Comparison of ENCODE assay signal across 15 cellular contexts in the genomic region with DNA sequence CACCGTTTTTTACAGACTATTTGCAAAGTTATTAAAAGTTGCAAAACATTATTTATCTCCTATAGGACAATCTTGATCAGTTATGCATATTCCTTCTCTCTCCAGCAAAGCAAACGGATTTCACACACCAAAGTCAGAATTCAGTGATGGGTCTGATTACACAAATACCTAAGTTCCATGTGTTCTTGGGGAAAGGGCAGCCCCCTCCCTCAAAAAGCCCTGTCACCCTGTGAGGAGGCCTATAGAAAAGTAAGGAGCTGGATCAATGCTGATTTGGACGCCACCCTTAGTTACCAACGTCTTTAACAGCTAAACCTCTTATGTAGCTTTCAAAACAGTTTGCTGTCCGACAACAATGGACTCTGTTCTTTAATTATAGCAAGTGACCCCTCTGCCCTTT. TPM values are rescaled to one million over a fixed set of nuclear protein-coding genes. Genes with fewer than 3 reads are reported as not detected.
DNase-seq lines count a peak whose midpoint lies in the region; TF ChIP-seq lines count a peak whose summit lies in the region.
"Had no signal": no experiment of that assay in that cellular context is flagged by ENCODE, and none has a peak within 500 bp of the region (broad histone marks: within the 10 kb centered on the region; RNA-seq: fewer than 3 reads in every experiment).

No MANE protein-coding gene starts in this region.

- in situ Hi-C loops in mammary epithelial cell (cut with MboI; ENCODE audit: low sequenced_read_pairs in 2 of 2) (loop anchor here in 1 of 2 donors (10.0 to 25.0 kb wide), 3 partner anchors 95 to 672 kb away; no protein-coding TSS in a partner anchor), transverse colon (cut with MboI; ENCODE audit: low pct_ligation_motif_present in 1 of 4, low pct_unique_long_range_greater_than_20kb in 1 of 4, low sequenced_read_pairs in 3 of 4) (no loop called here)

- BruUV-seq in mammary epithelial cell (replicated peaks; lab: Mats Ljungman, UMichigan): no TSS peak

- H3K27ac ChIP-seq in mammary epithelial cell (ENCODE audit: insufficient read depth, low read depth, low read length) (peak overlapping the region; percentile 92), mesendoderm (ENCODE audit: low read depth, low read length) (peak overlapping the region; percentile 92), transverse colon (peak overlapping the region; percentile 94 to 98 (median 96))
- H3K27ac ChIP-seq: 22Rv1, HL-60 had no signal

- H4K5ac ChIP-seq in mesendoderm (ENCODE audit: low read length): peak overlapping the region; percentile 49

- H3K36me3 ChIP-seq in mammary epithelial cell (ENCODE audit: insufficient read depth, low read length) (no peaks in the 10 kb centered on the region), mesendoderm (ENCODE audit: control insufficient read depth, insufficient read depth, low read length) (no peaks in the 10 kb centered on the region), transverse colon (no peaks in the 10 kb centered on the region)

- dilution Hi-C loops in mammary epithelial cell (cut with HindIII; ENCODE audit: low sequenced_read_pairs): loop anchor here (5.0 kb wide), 1 partner anchor 88 kb away; no protein-coding TSS in a partner anchor

- peak overlapping the region; percentile 83 for H2BK5ac ChIP-seq in mesendoderm (ENCODE audit: low read length)

- no peak for TF ChIP-seq CTCF in mammary epithelial cell (conservative IDR thresholded peaks at IDR 0.05 in 1 of 2, IDR thresholded peaks at IDR 0.05 in 1 of 2; ENCODE audit: extremely low read depth in 1 of 2, insufficient read depth in 1 of 2, low read depth in 1 of 2, low read length in 2 of 2)
- no peak for TF ChIP-seq CTCF in transverse colon (IDR thresholded peaks at IDR 0.05)

- DNase-seq in NCI-H748 (lab: John Stamatoyannopoulos, UW; ENCODE audit: unreplicated experiment) (peak; percentile 47), NCI-H748 treated with DMSO at 0.1 percent for 48 hours (lab: John Stamatoyannopoulos, UW) (no peak), mammary epithelial cell (no peak), mesendoderm (peak; percentile 66), transverse colon (no peak), NCI-H446 treated with DMSO at 0.1 percent for 48 hours (lab: John Stamatoyannopoulos, UW) (no peak), NCI-H2227 treated with DMSO at 0.1 percent for 48 hours (lab: John Stamatoyannopoulos, UW) (no peak), pons (ENCODE audit: low spot score) (no peak)
- DNase-seq: activated T-cell treated with anti-CD3 and anti-CD28 coated beads, Interleukin-2, amount 50 U/mL, for 4 hours; CD4-positive, alpha-beta memory T cell; GOT3; NCI-H2107; stimulated activated naive CD8-positive, alpha-beta T cell treated with anti-CD3 and anti-CD28 coated beads, Interleukin-15, amount 100 ng/mL, for 72 hours had no signal

- H3K56ac ChIP-seq in mesendoderm (ENCODE audit: low read length): peak overlapping the region; percentile 85

- no peak overlapping the region for H2BK120ac ChIP-seq in mesendoderm (ENCODE audit: low read depth, low read length)

- WGBS in mammary epithelial cell (ENCODE audit: low coverage, missing lambda C conversion rate): 94% methylated on average over 5 of the region's 5 CpGs
- WGBS in mesendoderm (ENCODE audit: extremely low coverage, insufficient coverage, low lambda C conversion rate): no CpG with 5 or more reads among the region's 5 CpGs
- WGBS in transverse colon (ENCODE audit: low coverage in 1 of 2), 2 donors: 51 to 69% methylated on average over 4 to 5 of the region's 5 CpGs

- TF ChIP-seq POLR2A in transverse colon (IDR thresholded peaks at IDR 0.05): no peak

- no peak for TF ChIP-seq EP300 in transverse colon (IDR thresholded peaks at IDR 0.05; ENCODE audit: low read depth)

- H2BK15ac ChIP-seq in mesendoderm (replicated peaks; ENCODE audit: low read depth): peak overlapping the region; percentile 92

- no peak overlapping the region for H3K23ac ChIP-seq in mesendoderm (ENCODE audit: low read length)

- H3K4me2 ChIP-seq in mammary epithelial cell (ENCODE audit: insufficient read depth, low read depth, low read length): no peak overlapping the region
- no peak overlapping the region for H3K4me2 ChIP-seq in mesendoderm (ENCODE audit: low read length)

- intact Hi-C loops in mammary epithelial cell (cut with micrococcal nuclease): loop anchor here (5.0 to 10.0 kb wide), 9 partner anchors 145 to 1862 kb away; a partner anchor contains a TSS
- intact Hi-C loops in transverse colon (cut with DNase I; ENCODE audit: low total_unique reads): loop anchor here (5.0 to 10.0 kb wide), 2 partner anchors 675 to 747 kb away; no protein-coding TSS in a partner anchor

- CTCF ChIA-PET in mammary epithelial cell (lab: Charles Lee; ENCODE audit: low non-redundant PET): no interaction called here

- H4K8ac ChIP-seq in mesendoderm (ENCODE audit: low read depth, low read length): peak overlapping the region; percentile 3

- no peak overlapping the region for H2AFZ ChIP-seq in mammary epithelial cell (ENCODE audit: low read depth, low read length)

- no peaks in the 10 kb centered on the region for H4K20me1 ChIP-seq in mammary epithelial cell (ENCODE audit: insufficient read depth, low read length)

- H3K9me3 ChIP-seq in mammary epithelial cell (replicated peaks; ENCODE audit: insufficient read depth, low read length) (no peaks in the 10 kb centered on the region), transverse colon (no peaks in the 10 kb centered on the region)

- H3K9ac ChIP-seq in mammary epithelial cell (ENCODE audit: insufficient read depth, low read length): no peak overlapping the region
- H3K9ac ChIP-seq in mesendoderm (ENCODE audit: low read length): peak overlapping the region; percentile 58

- H3K79me1 ChIP-seq in mesendoderm (ENCODE audit: low read length): no peaks in the 10 kb centered on the region

- H3K4ac ChIP-seq in mesendoderm (ENCODE audit: low read depth, low read length): no peak overlapping the region

- peaks cover 77% of the 10 kb centered on the region for H3K79me2 ChIP-seq in mammary epithelial cell (ENCODE audit: insufficient read depth, low read length)
- peaks cover 56% of the 10 kb centered on the region for H3K79me2 ChIP-seq in mesendoderm (ENCODE audit: control insufficient read depth, insufficient read depth, low read length)

- H3K4me1 ChIP-seq in mammary epithelial cell (ENCODE audit: insufficient read depth, low read length) (peaks cover 35% of the 10 kb centered on the region), mesendoderm (ENCODE audit: control insufficient read depth, low read depth, low read length) (peaks cover 39% of the 10 kb centered on the region), transverse colon (peaks cover 11 to 87% (median 71%) of the 10 kb centered on the region in 4 donors)

- no peak overlapping the region for H3K4me3 ChIP-seq in mammary epithelial cell (replicated peaks in 1 of 3; ENCODE audit: insufficient read depth in 1 of 3, low read depth in 2 of 3, low read length in 3 of 3)
- no peak overlapping the region for H3K4me3 ChIP-seq in mesendoderm (ENCODE audit: low read length)
- no peak overlapping the region for H3K4me3 ChIP-seq in transverse colon

- H3K27me3 ChIP-seq in mammary epithelial cell (ENCODE audit: insufficient read depth, low read length): no peaks in the 10 kb centered on the region
- H3K27me3 ChIP-seq in mesendoderm (ENCODE audit: insufficient read depth, low read length, poor library complexity): no peaks in the 10 kb centered on the region
- no peaks in the 10 kb centered on the region for H3K27me3 ChIP-seq in transverse colon

- H3K18ac ChIP-seq in mesendoderm (ENCODE audit: low read length): peak overlapping the region; percentile 64

- no peak overlapping the region for H2AK5ac ChIP-seq in mesendoderm (ENCODE audit: low read length)

RNA-seq across cellular contexts. Expression of a gene that starts 6.4 kb away (rescaled TPM):
- total RNA-seq in mammary epithelial cell (10 to 100 TPM in 1 of 2 donors, 1 to 10 TPM in 1; 7.0 to 20.0 TPM), transverse colon (10 to 100 TPM; 30.6 to 83.2 (median 41.2) TPM)
- polyA plus RNA-seq in mammary epithelial cell: 4.4 TPM
- polyA minus RNA-seq in mammary epithelial cell: 5.8 TPM
- 45.0 TPM for polyA plus RNA-seq in mesendoderm (2013, experiment 1 of 2)
- 42.8 TPM for polyA plus RNA-seq in mesendoderm (2013, experiment 2 of 2)
- total RNA-seq: CD4-positive, alpha-beta memory T cell had no signal
- polyA plus RNA-seq: CD4-positive, alpha-beta memory T cell had no signal

Comparison
In these comparisons a context has a peak if more than half of its experiments do, and no peak if none do; other contexts are left out.
1. DNase-seq: peak in NCI-H748 (single experiment) and mesendoderm (single experiment); none in NCI-H748 treated with DMSO at 0.1 percent for 48 hours (single experiment), mammary epithelial cell (single experiment), transverse colon (single experiment), NCI-H446 treated with DMSO at 0.1 percent for 48 hours (single experiment), NCI-H2227 treated with DMSO at 0.1 percent for 48 hours (single experiment) and pons (single experiment).
2. Peak in every context shown above with its lines, with median percentiles within 50 percentile points of each other: H3K27ac ChIP-seq.